ENCODE assay signal across 24 cellular contexts in the genomic region with DNA sequence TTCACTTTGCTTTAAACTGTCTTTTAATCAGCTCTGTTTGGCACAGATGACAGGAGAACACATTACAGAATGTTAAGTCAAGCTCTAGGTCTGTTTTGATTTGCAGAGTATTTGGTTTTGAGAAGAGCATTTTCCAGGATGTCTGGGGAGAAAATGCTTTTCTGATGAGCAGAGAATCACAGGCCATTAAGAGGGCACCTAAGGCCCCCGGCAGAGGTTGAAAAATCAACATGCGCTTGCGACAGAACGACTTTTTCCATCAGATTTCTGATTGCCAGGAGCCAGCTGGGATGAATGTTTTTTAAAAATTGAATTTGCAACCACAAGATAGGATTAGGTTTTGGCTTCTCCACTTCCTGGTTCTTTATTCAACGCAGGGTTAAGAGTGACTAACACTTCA.
"Had no signal": no experiment of that assay in that cellular context is flagged by ENCODE, and none has a peak within 500 bp of the region (broad histone marks: within the 10 kb centered on the region; RNA-seq: fewer than 3 reads in every experiment).

No MANE protein-coding gene starts in this region.

- ATAC-seq: effector memory CD8-positive, alpha-beta T cell; esophagus mucosa; gastroesophageal sphincter; heart left ventricle; left cardiac atrium; left lung; left ventricle myocardium superior; lower lobe of right lung; naive thymus-derived CD4-positive, alpha-beta T cell; natural killer cell had no signal

- FAIRE-seq: islet of Langerhans, keratinocyte had no signal

- H3K27ac ChIP-seq: colonic mucosa, epithelial cell of prostate, esophagus squamous epithelium, gastroesophageal sphincter, heart left ventricle, hepatocyte, left lung, lower lobe of right lung had no signal

- H3K4me1 ChIP-seq: colonic mucosa, esophagus squamous epithelium, gastroesophageal sphincter, heart left ventricle, left lung, lower lobe of right lung had no signal

- H3K4me3 ChIP-seq: colonic mucosa, esophagus squamous epithelium, gastroesophageal sphincter, heart left ventricle, hepatocyte, left lung, lower lobe of right lung had no signal

- DNase-seq: colonic mucosa; cortex of kidney; effector CD8-positive, alpha-beta T cell; effector memory CD8-positive, alpha-beta T cell; endodermal cell; erythroblast; esophagus squamous epithelium; foreskin fibroblast; heart left ventricle; hypothalamus; left cardiac atrium; left lung; left ventricle myocardium superior; lower lobe of right lung; mesenchymal stem cell; midbrain; naive thymus-derived CD4-positive, alpha-beta T cell; natural killer cell had no signal

- H3K9me3 ChIP-seq: colonic mucosa, esophagus squamous epithelium, gastroesophageal sphincter, heart left ventricle, left lung, lower lobe of right lung had no signal

- H3K36me3 ChIP-seq: colonic mucosa, esophagus squamous epithelium, gastroesophageal sphincter, heart left ventricle, left lung, lower lobe of right lung had no signal

- H3K27me3 ChIP-seq: colonic mucosa, esophagus squamous epithelium, gastroesophageal sphincter, heart left ventricle, hepatocyte, left lung had no signal
